In genomic region chr12:132615579-132616066, GRCh38 we compare ENCODE assay signal across 15 cellular contexts. TPM values are rescaled to one million over a fixed set of nuclear protein-coding genes. Genes with fewer than 3 reads are reported as not detected.
"Had no signal": no experiment of that assay in that cellular context is flagged by ENCODE, and none has a peak within 500 bp of the region (broad histone marks: within the 10 kb centered on the region; RNA-seq: fewer than 3 reads in every experiment).

No MANE protein-coding gene starts in this region.

- H3K36me3 ChIP-seq: brain microvascular endothelial cell had no signal

- H3K9me3 Mint-ChIP-seq: activated B cell treated with CpG ODN at 0.5 μM for 24 hours had no signal

- H3K27ac ChIP-seq: brain microvascular endothelial cell had no signal

- H3K27ac Mint-ChIP-seq: activated CD4-positive, alpha-beta memory T cell treated with anti-CD3 and anti-CD28 coated beads for 36 hours; activated CD4-positive, alpha-beta T cell treated with anti-CD3 and anti-CD28 coated beads, Interleukin-2, amount 10 ng/mL, durations not matched to agents 7 days and 5 days; activated naive CD4-positive, alpha-beta T cell treated with anti-CD3 and anti-CD28 coated beads, Interleukin-2, amount 50 U/mL, for 72 hours; activated T-cell treated with anti-CD3 and anti-CD28 coated beads, Interleukin-2, amount 50 U/mL, for 72 hours; IgD-negative memory B cell; T-helper 17 cell had no signal

- H3K36me3 Mint-ChIP-seq: activated CD4-positive, alpha-beta memory T cell treated with anti-CD3 and anti-CD28 coated beads for 36 hours; IgD-negative memory B cell had no signal

- FAIRE-seq: RCC 7860 had no signal

- H3K4me3 Mint-ChIP-seq: activated B cell treated with CpG ODN at 0.5 μM for 24 hours; activated CD4-positive, alpha-beta memory T cell treated with anti-CD3 and anti-CD28 coated beads for 36 hours; activated CD4-positive, alpha-beta T cell treated with anti-CD3 and anti-CD28 coated beads, Interleukin-2, amount 10 ng/mL, durations not matched to agents 7 days and 5 days; activated T-cell treated with anti-CD3 and anti-CD28 coated beads, Interleukin-2, amount 50 U/mL, for 72 hours; IgD-negative memory B cell had no signal

- DNase-seq: NCI-H524 treated with DMSO at 0.1 percent for 48 hours had no signal

RNA-seq across cellular contexts. Expression of gene P2RX2, which starts 3.0 kb away (rescaled TPM):
- total RNA-seq: activated B cell treated with CpG ODN at 0.5 μM for 24 hours; activated CD4-positive, alpha-beta memory T cell treated with anti-CD3 and anti-CD28 coated beads for 36 hours; activated CD4-positive, alpha-beta T cell treated with anti-CD3 and anti-CD28 coated beads, Interleukin-2, amount 10 ng/mL, durations not matched to agents 7 days and 5 days; activated naive CD4-positive, alpha-beta T cell treated with anti-CD3 and anti-CD28 coated beads, Interleukin-2, amount 50 U/mL, for 72 hours; activated T-cell treated with anti-CD3 and anti-CD28 coated beads, Interleukin-2, amount 50 U/mL, for 72 hours; cardiac septum; LHCN-M2; M059J; PC-3; SK-MEL-5; T-helper 17 cell had no signal
- polyA plus RNA-seq: IgD-negative memory B cell had no signal

RNA-seq across cellular contexts. Expression of gene LRCOL1, which starts 5.2 kb away (rescaled TPM):
- total RNA-seq: activated B cell treated with CpG ODN at 0.5 μM for 24 hours; activated CD4-positive, alpha-beta memory T cell treated with anti-CD3 and anti-CD28 coated beads for 36 hours; activated CD4-positive, alpha-beta T cell treated with anti-CD3 and anti-CD28 coated beads, Interleukin-2, amount 10 ng/mL, durations not matched to agents 7 days and 5 days; activated naive CD4-positive, alpha-beta T cell treated with anti-CD3 and anti-CD28 coated beads, Interleukin-2, amount 50 U/mL, for 72 hours; activated T-cell treated with anti-CD3 and anti-CD28 coated beads, Interleukin-2, amount 50 U/mL, for 72 hours; cardiac septum; LHCN-M2; M059J; PC-3; SK-MEL-5; T-helper 17 cell had no signal
- polyA plus RNA-seq: IgD-negative memory B cell had no signal
